Comparison of ENCODE assay signal across 10 cellular contexts in genomic region chr2:15559379-15559778, GRCh38. TPM values are rescaled to one million over a fixed set of nuclear protein-coding genes. Genes with fewer than 3 reads are reported as not detected.
A peak's percentile ranks its signal among the peaks of the same experiment; 100 is the strongest.
DNase-seq lines count a peak whose midpoint lies in the region; ATAC-seq and TF ChIP-seq lines count a peak whose summit lies in the region.
"Had no signal": no experiment of that assay in that cellular context is flagged by ENCODE, and none has a peak within 500 bp of the region (broad histone marks: within the 10 kb centered on the region; RNA-seq: fewer than 3 reads in every experiment).

No MANE protein-coding gene starts in this region.

- peaks cover 63% of the 10 kb centered on the region for H3K79me2 ChIP-seq in Loucy (ENCODE audit: insufficient read depth, low read length)
- H3K79me2 ChIP-seq: parathyroid adenoma had no signal

- POLR2A ChIA-PET in CD8-positive, alpha-beta memory T cell (lab: Charles Lee), result no interaction called here

- DNase-seq in CD8-positive, alpha-beta memory T cell, result no peak
- DNase-seq in coronary artery (ENCODE audit: low spot score) (no peak), nephron progenitor cell (no peak)
- no peak for DNase-seq in stimulated activated naive CD4-positive, alpha-beta T cell treated with Interleukin-2 at 50 U/mL for 16 hours (lab: John Stamatoyannopoulos, UW)
- DNase-seq in stimulated activated CD4-positive, alpha-beta T cell treated with anti-CD3 and anti-CD28 coated beads, Interleukin-15, amount 100 ng/mL, for 24 hours, result no peak

- no peak overlapping the region for H2AFZ ChIP-seq in Loucy (ENCODE audit: low read length)
- H2AFZ ChIP-seq: parathyroid adenoma had no signal

- peaks cover 0 to 28% (median 1%) of the 10 kb centered on the region in 3 donors for H3K36me3 Mint-ChIP-seq in CD8-positive, alpha-beta memory T cell
- peaks cover 17% of the 10 kb centered on the region for H3K36me3 Mint-ChIP-seq in nephron progenitor cell (ENCODE audit: low read depth)

- no peak overlapping the region for H3K4me3 ChIP-seq in CD8-positive, alpha-beta memory T cell (ENCODE audit: low read length)
- H3K4me3 ChIP-seq in Loucy (ENCODE audit: low read length, poor library complexity, severe bottlenecking) (peak overlapping the region; percentile 86), coronary artery (peak overlapping the region; percentile 97)

- CTCF ChIA-PET in CD8-positive, alpha-beta memory T cell (lab: Charles Lee), result interaction anchor here (1.2 to 1.8 kb wide), 3 partner anchors 14 to 30 kb away, joined by 3 to 5 read pairs (median 4); no protein-coding TSS in a partner anchor

- ATAC-seq in HG03354 (IDR thresholded peaks at IDR 0.05; ENCODE audit: poor library complexity, severe bottlenecking, unreplicated experiment), result no peak
- ATAC-seq in GM18517 (IDR thresholded peaks at IDR 0.05; ENCODE audit: unreplicated experiment), result no peak

- peaks cover 3 to 6% of the 10 kb centered on the region in 2 donors for H3K27me3 Mint-ChIP-seq in CD8-positive, alpha-beta memory T cell
- H3K27me3 Mint-ChIP-seq in nephron progenitor cell (ENCODE audit: low read depth, poor library complexity), result peaks cover 5% of the 10 kb centered on the region

- no peaks in the 10 kb centered on the region for H3K27me3 ChIP-seq in CD8-positive, alpha-beta memory T cell (ENCODE audit: insufficient read depth, low read length, poor library complexity, severe bottlenecking)
- H3K27me3 ChIP-seq in Loucy (ENCODE audit: insufficient read depth, low read length, poor library complexity, severe bottlenecking), result no peaks in the 10 kb centered on the region
- H3K27me3 ChIP-seq: ascending aorta had no signal

- peak overlapping the region; percentile 54 for H3K27ac ChIP-seq in CD8-positive, alpha-beta memory T cell (ENCODE audit: low read depth, low read length)
- H3K27ac ChIP-seq in coronary artery, result no peak overlapping the region
- H3K27ac ChIP-seq: ascending aorta, parathyroid adenoma had no signal

- peaks cover 3% of the 10 kb centered on the region; the same call in 1 of the 2 replicates for H3F3A ChIP-seq in Loucy (ENCODE audit: low read depth)

- H3K4me2 ChIP-seq in Loucy (ENCODE audit: low read depth, low read length, poor library complexity, severe bottlenecking), result peak overlapping the region; percentile 94

- peaks cover 11% of the 10 kb centered on the region for H3K36me3 ChIP-seq in CD8-positive, alpha-beta memory T cell (ENCODE audit: insufficient read depth, low read length)
- H3K36me3 ChIP-seq in Loucy (ENCODE audit: insufficient read depth, low read length), result no peaks in the 10 kb centered on the region

- peak overlapping the region in 2 of 8 donors; percentile 18 to 91 for H3K27ac Mint-ChIP-seq in CD8-positive, alpha-beta memory T cell
- no peak overlapping the region for H3K27ac Mint-ChIP-seq in nephron progenitor cell

- H4K20me1 ChIP-seq in Loucy (ENCODE audit: insufficient read depth, low read length, poor library complexity, severe bottlenecking), result no peaks in the 10 kb centered on the region

- H3K9me2 ChIP-seq in Loucy (replicated peaks; ENCODE audit: low read depth, low read length), result no peaks in the 10 kb centered on the region

- no peaks in the 10 kb centered on the region for H3K9me3 ChIP-seq in CD8-positive, alpha-beta memory T cell (ENCODE audit: low read length)
- no peaks in the 10 kb centered on the region for H3K9me3 ChIP-seq in Loucy (ENCODE audit: insufficient read depth, low read depth, low read length)
- H3K9me3 ChIP-seq: ascending aorta had no signal

- no peaks in the 10 kb centered on the region for H3K9me3 Mint-ChIP-seq in CD8-positive, alpha-beta memory T cell
- H3K9me3 Mint-ChIP-seq in nephron progenitor cell, result no peaks in the 10 kb centered on the region

- peak overlapping the region; percentile 13 to 100 (median 95) for H3K4me3 Mint-ChIP-seq in CD8-positive, alpha-beta memory T cell
- H3K4me3 Mint-ChIP-seq in nephron progenitor cell, result peak overlapping the region; percentile 98

- H3K4me1 Mint-ChIP-seq in CD8-positive, alpha-beta memory T cell, result peaks cover 40 to 53% (median 40%) of the 10 kb centered on the region in 3 donors
- H3K4me1 Mint-ChIP-seq in nephron progenitor cell, result peaks cover 71% of the 10 kb centered on the region

- peak overlapping the region; percentile 82 for H3K9ac ChIP-seq in Loucy (ENCODE audit: low read depth, low read length, poor library complexity, severe bottlenecking)
- H3K9ac ChIP-seq: parathyroid adenoma had no signal

- H3K4me1 ChIP-seq in CD8-positive, alpha-beta memory T cell (ENCODE audit: insufficient read depth, low read length), result peaks cover 12% of the 10 kb centered on the region
- peaks cover 68% of the 10 kb centered on the region for H3K4me1 ChIP-seq in Loucy (ENCODE audit: insufficient read depth, low read length, poor library complexity, severe bottlenecking)
- H3K4me1 ChIP-seq: ascending aorta, parathyroid adenoma had no signal

- TF ChIP-seq CTCF in Loucy (conservative IDR thresholded peaks at IDR 0.05; ENCODE audit: low read length), result no peak
- no peak for TF ChIP-seq CTCF in coronary artery (IDR thresholded peaks at IDR 0.05)
- no peak for TF ChIP-seq CTCF in nephron progenitor cell (IDR thresholded peaks at IDR 0.05)

RNA-seq across cellular contexts. Expression of gene NBAS, which starts 1.8 kb away (rescaled TPM):
- total RNA-seq in CD8-positive, alpha-beta memory T cell, result 10 to 100 TPM; 30.6 to 34.1 TPM
- polyA plus RNA-seq in CD8-positive, alpha-beta memory T cell, result 22.0 TPM

RNA-seq across cellular contexts. Expression of gene DDX1, which starts 32.3 kb away (rescaled TPM):
- total RNA-seq in CD8-positive, alpha-beta memory T cell, result 100 to 1,000 TPM; 132 to 137 TPM
- polyA plus RNA-seq in CD8-positive, alpha-beta memory T cell, result 54.1 TPM
